28 cellular contexts compared by ENCODE assay signal in genomic region chr6:24763578-24763977, GRCh38. TPM values are rescaled to one million over a fixed set of nuclear protein-coding genes. Genes with fewer than 3 reads are reported as not detected.
DNase-seq lines count a peak whose midpoint lies in the region; ATAC-seq and TF ChIP-seq lines count a peak whose summit lies in the region.
"Had no signal": no experiment of that assay in that cellular context is flagged by ENCODE, and none has a peak within 500 bp of the region (broad histone marks: within the 10 kb centered on the region; RNA-seq: fewer than 3 reads in every experiment).

No MANE protein-coding gene starts in this region.

- no peaks in the 10 kb centered on the region for H3K27me3 ChIP-seq in CD4-positive, CD25-positive, alpha-beta regulatory T cell (ENCODE audit: control insufficient read depth, insufficient read depth, low read length)
- no peaks in the 10 kb centered on the region for H3K27me3 ChIP-seq in lower lobe of right lung (ENCODE audit: low read depth)
- no peaks in the 10 kb centered on the region for H3K27me3 ChIP-seq in H7 (ENCODE audit: control insufficient read depth, insufficient read depth, low read length)
- H3K27me3 ChIP-seq: sigmoid colon had no signal

- CTCF ChIA-PET in HEK293 (lab: Yijun Ruan, JAX), result interaction anchor here (0.8 to 1.5 kb wide), 2 partner anchors 180 to 333 kb away, joined by 3 to 4 read pairs; no protein-coding TSS in a partner anchor

- POLR2A ChIA-PET in HEK293 (lab: Yijun Ruan, JAX), result no interaction called here

- H3K27ac Mint-ChIP-seq in CD4-positive, CD25-positive, alpha-beta regulatory T cell, result peak overlapping the region in 2 of 3 donors; percentile 11 to 17
- H3K27ac Mint-ChIP-seq in CD14-positive monocyte, result no peak overlapping the region
- H3K27ac Mint-ChIP-seq: activated B cell treated with CpG ODN at 0.5 μM for 24 hours; CD4-positive, alpha-beta memory T cell; natural killer cell treated with Interleukin-12 subunit alpha and Interleukin-12 subunit beta and Interleukin-15 and Interleukin-18, amount 100 ng/mL, for 72 hours; T-helper 2 cell treated with Interferon-gamma antibody and Interleukin-4, amounts not matched to agents 5 μg/mL and 100 μg/mL, for 36 hours had no signal

- no peaks in the 10 kb centered on the region for H3K4me1 ChIP-seq in CD4-positive, CD25-positive, alpha-beta regulatory T cell (ENCODE audit: control insufficient read depth, insufficient read depth, low read length, poor library complexity, severe bottlenecking)
- no peaks in the 10 kb centered on the region for H3K4me1 ChIP-seq in HEK293 (ENCODE audit: control insufficient read depth, insufficient read depth, low read length)
- H3K4me1 ChIP-seq in lower lobe of right lung, result peaks cover 5% of the 10 kb centered on the region
- H3K4me1 ChIP-seq: parathyroid adenoma, sigmoid colon had no signal

- TF ChIP-seq CTCF in HEK293 (tag by site-specific recombination; IDR thresholded peaks at IDR 0.05), result no peak
- TF ChIP-seq CTCF in lower lobe of right lung (IDR thresholded peaks at IDR 0.05), result no peak
- no peak for TF ChIP-seq CTCF in CD14-positive monocyte (IDR thresholded peaks at IDR 0.05)

- no peak overlapping the region for H3K4me3 ChIP-seq in CD4-positive, CD25-positive, alpha-beta regulatory T cell (ENCODE audit: low read depth, low read length)
- H3K4me3 ChIP-seq in HEK293 (ENCODE audit: low read depth, low read length) (no peak overlapping the region), lower lobe of right lung (no peak overlapping the region), H7 (ENCODE audit: insufficient read depth, low read depth, low read length) (no peak overlapping the region)
- H3K4me3 ChIP-seq: sigmoid colon had no signal

- intact Hi-C loops in lower lobe of right lung (cut with DNase I) (loop anchor here (10.0 kb wide), 1 partner anchor 179 kb away; no protein-coding TSS in a partner anchor), CD14-positive monocyte (cut with micrococcal nuclease) (loop anchor here in 1 of 2 donors (5.0 kb wide), 1 partner anchor 36 kb away; no protein-coding TSS in a partner anchor)

- ATAC-seq in CD4-positive, CD25-positive, alpha-beta regulatory T cell (ENCODE audit: low read depth in 2 of 2), result no peak
- peak; percentile 71 to 83 for ATAC-seq in lower lobe of right lung
- ATAC-seq: natural killer cell treated with Interleukin-12 subunit alpha and Interleukin-12 subunit beta and Interleukin-15 and Interleukin-18, amount 100 ng/mL, for 72 hours; SK-N-SH treated with all-trans-retinoic acid at 6 μM for 48 hours had no signal

- no peaks in the 10 kb centered on the region for H3K9me3 ChIP-seq in CD4-positive, CD25-positive, alpha-beta regulatory T cell (ENCODE audit: control insufficient read depth in 2 of 2, low read length in 2 of 2)
- H3K9me3 ChIP-seq in HEK293 (ENCODE audit: control insufficient read depth, insufficient read depth, low read depth, low read length) (no peaks in the 10 kb centered on the region), lower lobe of right lung (no peaks in the 10 kb centered on the region)
- H3K9me3 ChIP-seq: sigmoid colon had no signal

- no peaks in the 10 kb centered on the region for H3K36me3 Mint-ChIP-seq in CD4-positive, CD25-positive, alpha-beta regulatory T cell
- peaks cover 0 to under 1% of the 10 kb centered on the region in 2 donors for H3K36me3 Mint-ChIP-seq in CD14-positive monocyte
- H3K36me3 Mint-ChIP-seq: CD4-positive, alpha-beta memory T cell; natural killer cell treated with Interleukin-12 subunit alpha and Interleukin-12 subunit beta and Interleukin-15 and Interleukin-18, amount 100 ng/mL, for 72 hours had no signal

- DNase-seq in CD4-positive, CD25-positive, alpha-beta regulatory T cell, result no peak
- DNase-seq in RPMI8226 (peak; percentile 23), lower lobe of right lung (no peak), H7 (no peak), NCI-H526 treated with DMSO at 0.1 percent for 48 hours (lab: John Stamatoyannopoulos, UW) (no peak), CD14-positive monocyte (ENCODE audit: low spot score) (no peak)
- DNase-seq: activated B cell treated with CpG ODN at 0.5 μM for 24 hours; activated CD4-positive, alpha-beta T cell treated with anti-CD3 and anti-CD28 coated beads, Interleukin-2, amount 50 U/mL, for 48 hours; activated naive CD4-positive, alpha-beta T cell; activated T-cell treated with anti-CD3 and anti-CD28 coated beads for 4 hours; caudate nucleus; CD4-positive, alpha-beta memory T cell; DND-41; Karpas-422; kidney glomerular epithelial cell; NCI-H1092 treated with DMSO at 0.1 percent for 48 hours; NCI-H446; sigmoid colon had no signal

- H3K4me3 Mint-ChIP-seq in CD4-positive, CD25-positive, alpha-beta regulatory T cell, result no peak overlapping the region
- no peak overlapping the region for H3K4me3 Mint-ChIP-seq in CD14-positive monocyte
- H3K4me3 Mint-ChIP-seq: activated B cell treated with CpG ODN at 0.5 μM for 24 hours; CD4-positive, alpha-beta memory T cell; natural killer cell treated with Interleukin-12 subunit alpha and Interleukin-12 subunit beta and Interleukin-15 and Interleukin-18, amount 100 ng/mL, for 72 hours; T-helper 2 cell treated with Interferon-gamma antibody and Interleukin-4, amounts not matched to agents 5 μg/mL and 100 μg/mL, for 36 hours had no signal

- no peaks in the 10 kb centered on the region for H3K27me3 Mint-ChIP-seq in CD4-positive, CD25-positive, alpha-beta regulatory T cell
- peaks cover 0 to 2% (median 0%) of the 10 kb centered on the region in 3 donors for H3K27me3 Mint-ChIP-seq in CD14-positive monocyte (ENCODE audit: low read depth in 3 of 3)
- H3K27me3 Mint-ChIP-seq: activated B cell treated with CpG ODN at 0.5 μM for 24 hours; CD4-positive, alpha-beta memory T cell; natural killer cell treated with Interleukin-12 subunit alpha and Interleukin-12 subunit beta and Interleukin-15 and Interleukin-18, amount 100 ng/mL, for 72 hours had no signal

- no peak overlapping the region for H3K27ac ChIP-seq in CD4-positive, CD25-positive, alpha-beta regulatory T cell (ENCODE audit: insufficient read depth, low read length, poor library complexity, severe bottlenecking)
- H3K27ac ChIP-seq in HEK293 (ENCODE audit: extremely low read depth, low read depth, low read length) (no peak overlapping the region), lower lobe of right lung (no peak overlapping the region)
- H3K27ac ChIP-seq: parathyroid adenoma, RWPE1, sigmoid colon had no signal

- H3K9me3 Mint-ChIP-seq in CD4-positive, CD25-positive, alpha-beta regulatory T cell, result no peaks in the 10 kb centered on the region
- no peaks in the 10 kb centered on the region for H3K9me3 Mint-ChIP-seq in CD14-positive monocyte
- H3K9me3 Mint-ChIP-seq: natural killer cell treated with Interleukin-12 subunit alpha and Interleukin-12 subunit beta and Interleukin-15 and Interleukin-18, amount 100 ng/mL, for 72 hours; T-helper 2 cell treated with Interferon-gamma antibody and Interleukin-4, amounts not matched to agents 5 μg/mL and 100 μg/mL, for 36 hours had no signal

- H3K36me3 ChIP-seq in CD4-positive, CD25-positive, alpha-beta regulatory T cell (ENCODE audit: control insufficient read depth, insufficient read depth, low read length), result no peaks in the 10 kb centered on the region
- no peaks in the 10 kb centered on the region for H3K36me3 ChIP-seq in HEK293 (ENCODE audit: control insufficient read depth in 2 of 2, insufficient read depth in 1 of 2, low read length in 2 of 2)
- no peaks in the 10 kb centered on the region for H3K36me3 ChIP-seq in lower lobe of right lung
- no peaks in the 10 kb centered on the region for H3K36me3 ChIP-seq in H7 (replicated peaks; ENCODE audit: control insufficient read depth, insufficient read depth, low read length)
- H3K36me3 ChIP-seq: sigmoid colon had no signal

- H3K4me1 Mint-ChIP-seq in CD4-positive, CD25-positive, alpha-beta regulatory T cell, result peaks cover 0 to 11% (median 1%) of the 10 kb centered on the region in 4 donors
- H3K4me1 Mint-ChIP-seq in CD14-positive monocyte, result peaks cover 5% of the 10 kb centered on the region
- H3K4me1 Mint-ChIP-seq: activated B cell treated with CpG ODN at 0.5 μM for 24 hours had no signal

TF ChIP-seq in HEK293, 187 proteins besides CTCF, POLR2A, EP300 and RAD21 (continues in another document):
- TF ChIP-seq, protein P1, sequence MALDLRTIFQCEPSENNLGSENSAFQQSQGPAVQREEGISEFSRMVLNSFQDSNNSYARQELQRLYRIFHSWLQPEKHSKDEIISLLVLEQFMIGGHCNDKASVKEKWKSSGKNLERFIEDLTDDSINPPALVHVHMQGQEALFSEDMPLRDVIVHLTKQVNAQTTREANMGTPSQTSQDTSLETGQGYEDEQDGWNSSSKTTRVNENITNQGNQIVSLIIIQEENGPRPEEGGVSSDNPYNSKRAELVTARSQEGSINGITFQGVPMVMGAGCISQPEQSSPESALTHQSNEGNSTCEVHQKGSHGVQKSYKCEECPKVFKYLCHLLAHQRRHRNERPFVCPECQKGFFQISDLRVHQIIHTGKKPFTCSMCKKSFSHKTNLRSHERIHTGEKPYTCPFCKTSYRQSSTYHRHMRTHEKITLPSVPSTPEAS (tag by site-specific recombination; IDR thresholded peaks at IDR 0.05), result no peak
- TF ChIP-seq ZNF311 (tag by site-specific recombination; IDR thresholded peaks at IDR 0.05; ENCODE audit: borderline replicate concordance) (no peak), KLF7 (tag by site-specific recombination; IDR thresholded peaks at IDR 0.05; ENCODE audit: borderline replicate concordance) (no peak), ZNF132 (tag by site-specific recombination; IDR thresholded peaks at IDR 0.05; ENCODE audit: borderline replicate concordance) (no peak)

RNA-seq across cellular contexts. Expression of gene GMNN, which starts 11.2 kb away (rescaled TPM):
- 28.3 TPM for total RNA-seq in CD4-positive, CD25-positive, alpha-beta regulatory T cell
- polyA plus RNA-seq in CD4-positive, CD25-positive, alpha-beta regulatory T cell, result 10 to 100 TPM in 3 of 4 donors, 1 to 10 TPM in 1; 9.1 to 13.6 (median 11.4) TPM
- 11.1 TPM for total RNA-seq in lower lobe of right lung
- 75.3 and 91.8 TPM in 2 replicates for total RNA-seq in H7 (2014; rRNA removed; shearing (Covaris generic))
- polyA plus RNA-seq in CD14-positive monocyte, result 1 to 10 TPM; 2.6 to 5.2 TPM

RNA-seq across cellular contexts. Expression of gene ARMH2, which starts 35.1 kb away (rescaled TPM):
- total RNA-seq in CD4-positive, CD25-positive, alpha-beta regulatory T cell, result 1.8 TPM
- under 1 TPM in 2 of 4 donors, not detected in 2; 0.27 to 0.29 TPM for polyA plus RNA-seq in CD4-positive, CD25-positive, alpha-beta regulatory T cell
- total RNA-seq in lower lobe of right lung, result 0.68 TPM
- total RNA-seq in H7 (2014; rRNA removed; shearing (Covaris generic)), result not detected in 2 replicates
- polyA plus RNA-seq in CD14-positive monocyte, result under 1 TPM in 1 of 2 donors, not detected in 1; 0.34 TPM
- total RNA-seq: frontal cortex, HT1080, sigmoid colon, temporal lobe had no signal
- polyA plus RNA-seq: esophagus had no signal

RNA-seq across cellular contexts. Expression of gene C6orf62, which starts 44.6 kb away (rescaled TPM):
- total RNA-seq in CD4-positive, CD25-positive, alpha-beta regulatory T cell, result 124 TPM
- 100 to 1,000 TPM in 1 of 4 donors, 10 to 100 TPM in 3; 91.7 to 106 (median 98.6) TPM for polyA plus RNA-seq in CD4-positive, CD25-positive, alpha-beta regulatory T cell
- 123 TPM for total RNA-seq in lower lobe of right lung
- total RNA-seq in H7 (2014; rRNA removed; shearing (Covaris generic)), result 80.2 and 83.3 TPM in 2 replicates
- polyA plus RNA-seq in CD14-positive monocyte, result 10 to 100 TPM; 55.4 to 78.8 TPM

Comparison
In these comparisons a context has a peak if more than half of its experiments do, and no peak if none do; other contexts are left out.
1. ATAC-seq: peak in lower lobe of right lung (2 of 2); none in CD4-positive, CD25-positive, alpha-beta regulatory T cell (0 of 2).
2. H3K27ac Mint-ChIP-seq: peak in CD4-positive, CD25-positive, alpha-beta regulatory T cell (2 of 3); none in CD14-positive monocyte (0 of 7).